ENCODE assay signal across 8 cellular contexts in genomic region chr11:114162719-114163123, GRCh38.
A peak's percentile ranks its signal among the peaks of the same experiment; 100 is the strongest.
DNase-seq lines count a peak whose midpoint lies in the region; ATAC-seq and TF ChIP-seq lines count a peak whose summit lies in the region.

No MANE protein-coding gene starts in this region.

- H3K4me3 ChIP-seq in GM23248 = peak overlapping the region; percentile 42; the same call in 1 of the 2 replicates
- no peak overlapping the region for H3K4me3 ChIP-seq in OCI-LY7 (ENCODE audit: low read depth, low read length, poor library complexity, severe bottlenecking)
- no peak overlapping the region for H3K4me3 ChIP-seq in epithelial cell of proximal tubule (ENCODE audit: low read depth, low read length)
- H3K4me3 ChIP-seq in muscle layer of duodenum (ENCODE audit: low read depth in 1 of 2, low read length in 2 of 2) = peak overlapping the region; percentile 27 to 48

- 0 out of 2 replicates have a peak, but pooled peaks cover 4% of the 10 kb centered on the region for H3K27me3 ChIP-seq in GM23248 (replicated peaks; ENCODE audit: insufficient read depth)
- no peaks in the 10 kb centered on the region for H3K27me3 ChIP-seq in muscle layer of duodenum (ENCODE audit: low read depth, low read length)

- H3K4me2 ChIP-seq in GM23248 (ENCODE audit: unreplicated experiment) = peak overlapping the region; percentile 30
- no peak overlapping the region for H3K4me2 ChIP-seq in OCI-LY7 (ENCODE audit: low read length)

- H3K4me3 Mint-ChIP-seq in glutamatergic neuron (ENCODE audit: unreplicated experiment) = no peak overlapping the region

- H3K27ac ChIP-seq in GM23248 (no peak overlapping the region), OCI-LY7 (ENCODE audit: low read depth, low read length, poor library complexity, severe bottlenecking) (no peak overlapping the region), muscle layer of duodenum (ENCODE audit: low read length) (peak overlapping the region; percentile 97)

- ATAC-seq in HG02763 (IDR thresholded peaks at IDR 0.05; ENCODE audit: unreplicated experiment) = no peak
- no peak for ATAC-seq in GM19452 (IDR thresholded peaks at IDR 0.05; ENCODE audit: unreplicated experiment)
- ATAC-seq in HG03025 (IDR thresholded peaks at IDR 0.05; ENCODE audit: low FRiP score, unreplicated experiment) = no peak

- POLR2A ChIA-PET in OCI-LY7 (lab: Charles Lee) = interaction anchor here (0.6 kb wide), 2 partner anchors 100 to 216 kb away, joined by 3 to 5 read pairs; no protein-coding TSS in a partner anchor

- DNase-seq in GM23248 (peak; percentile 96), OCI-LY7 (ENCODE audit: low spot score) (no peak), epithelial cell of proximal tubule (ENCODE audit: low read depth) (peak; percentile 97), glutamatergic neuron (no peak)

- H3K9ac ChIP-seq in GM23248 = no peak overlapping the region

- H3K9me2 ChIP-seq in GM23248 (ENCODE audit: insufficient read depth) (no peaks in the 10 kb centered on the region), OCI-LY7 (ENCODE audit: insufficient read depth, low read length) (no peaks in the 10 kb centered on the region)

- CTCF ChIA-PET in OCI-LY7 (lab: Charles Lee; ENCODE audit: unreplicated experiment) = interaction anchor here (1.1 kb wide), 1 partner anchor 9 kb away, joined by 3 read pairs; no protein-coding TSS in a partner anchor

- H3K4me1 ChIP-seq in GM23248 (ENCODE audit: insufficient read depth) (peaks cover 35% of the 10 kb centered on the region), OCI-LY7 (ENCODE audit: insufficient read depth, low read length, poor library complexity, severe bottlenecking) (peaks cover 84% of the 10 kb centered on the region), muscle layer of duodenum (ENCODE audit: control insufficient read depth in 1 of 2, insufficient read depth in 2 of 2, low read length in 2 of 2) (peaks cover 65 to 72% of the 10 kb centered on the region in 2 donors)

- in situ Hi-C loops in GM23248 (cut with MboI) = no loop called here

- 1% methylated on average over 12 of the region's 12 CpGs for WGBS in GM23248 (ENCODE audit: low coverage in 1 of 2, low lambda C conversion rate in 2 of 2, missing lambda C conversion rate in 2 of 2), 2 experiments

- H3K79me2 ChIP-seq in GM23248 (ENCODE audit: insufficient read depth) (no peaks in the 10 kb centered on the region), OCI-LY7 (ENCODE audit: insufficient read depth, low read depth, low read length) (no peaks in the 10 kb centered on the region)

- intact Hi-C loops in OCI-LY7 (cut with micrococcal nuclease; ENCODE audit: unreplicated experiment) = no loop called here

- peaks cover 5% of the 10 kb centered on the region for H3K27me3 Mint-ChIP-seq in glutamatergic neuron (ENCODE audit: unreplicated experiment)

- H3K9me3 ChIP-seq in GM23248 (ENCODE audit: low read depth) (no peaks in the 10 kb centered on the region), OCI-LY7 (ENCODE audit: low read length) (no peaks in the 10 kb centered on the region), muscle layer of duodenum (ENCODE audit: control insufficient read depth in 1 of 2, low read length in 2 of 2) (no peaks in the 10 kb centered on the region)

- H2AFZ ChIP-seq in GM23248 (no peak overlapping the region), OCI-LY7 (ENCODE audit: low read length) (peak overlapping the region; percentile 12; the same call in 1 of the 2 replicates)

- TF ChIP-seq CTCF in OCI-LY7 (conservative IDR thresholded peaks at IDR 0.05; ENCODE audit: low read length) (no peak), epithelial cell of proximal tubule (conservative IDR thresholded peaks at IDR 0.05; ENCODE audit: low read depth, low read length) (no peak), glutamatergic neuron (IDR thresholded peaks at IDR 0.05; ENCODE audit: partially characterized antibody, unreplicated experiment) (no peak)

- peaks cover 51% of the 10 kb centered on the region for H3K4me1 Mint-ChIP-seq in glutamatergic neuron (ENCODE audit: low read depth, unreplicated experiment)

- H3F3A ChIP-seq in GM23248 (ENCODE audit: insufficient read depth) = peaks cover 31% of the 10 kb centered on the region; the same call in 1 of the 2 replicates

- H4K20me1 ChIP-seq in GM23248 (ENCODE audit: insufficient read depth) (no peaks in the 10 kb centered on the region), OCI-LY7 (ENCODE audit: insufficient read depth, low read length) (no peaks in the 10 kb centered on the region)

- no TSS peak for BruUV-seq in OCI-LY7 (replicated peaks; lab: Mats Ljungman, UMichigan)

- H3K9me3 Mint-ChIP-seq in glutamatergic neuron (ENCODE audit: unreplicated experiment) = peaks cover 6% of the 10 kb centered on the region

- H3K36me3 ChIP-seq in GM23248 (ENCODE audit: low read depth) (no peaks in the 10 kb centered on the region), OCI-LY7 (ENCODE audit: insufficient read depth, low read length) (no peaks in the 10 kb centered on the region), muscle layer of duodenum (ENCODE audit: control insufficient read depth in 1 of 2, insufficient read depth in 2 of 2, low read length in 2 of 2) (peaks cover 0 to 4% of the 10 kb centered on the region in 2 donors)

- no peaks in the 10 kb centered on the region for H3K36me3 Mint-ChIP-seq in glutamatergic neuron (ENCODE audit: unreplicated experiment)

- H3K27ac Mint-ChIP-seq in glutamatergic neuron (ENCODE audit: unreplicated experiment) = no peak overlapping the region

Comparison
In these comparisons a context has a peak if more than half of its experiments do, and no peak if none do; other contexts are left out.
1. DNase-seq: peak in GM23248 (single experiment) and epithelial cell of proximal tubule (single experiment); none in OCI-LY7 (single experiment) and glutamatergic neuron (single experiment).
2. H3K4me3 ChIP-seq: peak in GM23248 (single experiment) and muscle layer of duodenum (2 of 2); none in OCI-LY7 (single experiment) and epithelial cell of proximal tubule (single experiment).